Comparison of ENCODE assay signal across 12 cellular contexts in the genomic region with DNA sequence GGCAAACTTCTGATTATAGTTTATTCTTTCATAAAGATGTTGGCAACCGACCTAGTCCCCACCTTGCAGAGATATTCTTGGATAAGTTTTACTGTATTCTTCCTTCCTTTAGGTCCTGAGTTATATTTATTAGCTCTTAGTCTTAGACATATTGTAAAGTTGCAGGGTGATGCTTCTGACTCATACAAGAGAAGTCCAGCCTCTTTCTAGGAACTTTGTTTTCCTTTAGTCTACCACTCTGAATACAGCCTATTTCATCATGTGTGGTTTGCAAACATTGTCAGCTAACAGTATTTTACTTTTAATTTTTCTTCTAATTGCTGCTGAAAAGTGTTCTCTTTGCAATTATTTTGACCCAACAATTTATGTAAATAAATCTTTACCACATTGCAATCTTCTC.
DNase-seq lines count a peak whose midpoint lies in the region; ATAC-seq, FAIRE-seq and TF ChIP-seq lines count a peak whose summit lies in the region.
"Had no signal": no experiment of that assay in that cellular context is flagged by ENCODE, and none has a peak within 500 bp of the region (broad histone marks: within the 10 kb centered on the region; RNA-seq: fewer than 3 reads in every experiment).

No MANE protein-coding gene starts in this region.

- no peak for TF ChIP-seq CTCF in fibroblast of villous mesenchyme (IDR thresholded peaks at IDR 0.05; ENCODE audit: insufficient read depth, low read depth, low read length)

- no peak overlapping the region for H3K4me3 ChIP-seq in fibroblast of villous mesenchyme (ENCODE audit: low read depth, low read length)

- no peak for ATAC-seq in left lobe of liver
- no peak for ATAC-seq in GM21515 (IDR thresholded peaks at IDR 0.05; ENCODE audit: unreplicated experiment)

- peak; percentile 16 for DNase-seq in AG08396 (ENCODE audit: low spot score)
- peak; percentile 3 for DNase-seq in HTR-8/SVneo (ENCODE audit: insufficient read length, low spot score)
- DNase-seq in astrocyte of the hippocampus (ENCODE audit: low read depth, low spot score) = peak; percentile 20
- peak; percentile 66 for DNase-seq in fibroblast of villous mesenchyme (ENCODE audit: low read depth)
- no peak for DNase-seq in left lobe of liver (ENCODE audit: low spot score)
- DNase-seq in NOMO-1 (lab: John Stamatoyannopoulos, UW; ENCODE audit: unreplicated experiment in 2 of 2) = no peak
- no peak for DNase-seq in midbrain (lab: John Stamatoyannopoulos, UW)
- DNase-seq: BE2C, glutamatergic neuron, NCI-H2029, NCI-H82 had no signal

- FAIRE-seq in HTR-8/SVneo (lab: Jason Lieb, UNC) = no peak

Comparison
In these comparisons a context has a peak if more than half of its experiments do, and no peak if none do; other contexts are left out.
1. DNase-seq: peak in AG08396 (single experiment), HTR-8/SVneo (single experiment), astrocyte of the hippocampus (single experiment) and fibroblast of villous mesenchyme (single experiment); none in left lobe of liver (single experiment), NOMO-1 (0 of 2) and midbrain (single experiment).